1 cellular context compared by ENCODE assay signal in the genomic region with DNA sequence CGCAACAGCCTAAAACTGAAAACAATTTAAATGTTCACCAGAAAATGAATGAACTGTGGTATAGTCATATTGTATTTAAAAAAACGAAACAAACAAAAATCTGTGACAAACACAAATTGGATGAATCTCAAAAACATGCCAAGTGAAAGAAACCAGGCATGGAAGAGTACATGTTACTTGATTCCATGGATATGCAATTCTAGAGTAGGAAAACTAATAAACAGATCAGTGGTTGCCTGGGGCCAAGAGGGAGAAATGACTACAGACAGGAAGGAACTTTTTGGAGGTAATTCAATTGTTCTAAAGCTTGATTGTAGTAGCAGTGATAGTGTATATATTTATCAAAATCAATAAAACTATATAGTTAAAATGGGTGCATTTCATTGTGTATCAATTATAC.
TF ChIP-seq lines count a peak whose summit lies in the region.

No MANE protein-coding gene starts in this region.

TF ChIP-seq in endothelial cell of umbilical vein, 7 proteins besides CTCF, POLR2A, EP300 and RAD21:
- TF ChIP-seq, protein P1, sequence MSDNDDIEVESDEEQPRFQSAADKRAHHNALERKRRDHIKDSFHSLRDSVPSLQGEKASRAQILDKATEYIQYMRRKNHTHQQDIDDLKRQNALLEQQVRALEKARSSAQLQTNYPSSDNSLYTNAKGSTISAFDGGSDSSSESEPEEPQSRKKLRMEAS (IDR thresholded peaks at IDR 0.05; ENCODE audit: insufficient read depth, insufficient read length) = no peak
- no peak for TF ChIP-seq MYC (IDR thresholded peaks at IDR 0.05; ENCODE audit: low read depth, low read length)
- no peak for TF ChIP-seq GATA2 (IDR thresholded peaks at IDR 0.05; ENCODE audit: insufficient read depth, insufficient read length, low read depth, low read length)
- no peak for TF ChIP-seq FOS (IDR thresholded peaks at IDR 0.05; ENCODE audit: borderline replicate concordance, insufficient read depth, low read length)
